17 cellular contexts compared by ENCODE assay signal in genomic region chr5:171615201-171616001, GRCh38.
DNase-seq lines count a peak whose midpoint lies in the region; ATAC-seq and TF ChIP-seq lines count a peak whose summit lies in the region.
"Had no signal": no experiment of that assay in that cellular context is flagged by ENCODE, and none has a peak within 500 bp of the region (broad histone marks: within the 10 kb centered on the region; RNA-seq: fewer than 3 reads in every experiment).

No MANE protein-coding gene starts in this region.

- no peaks in the 10 kb centered on the region for H3K36me3 Mint-ChIP-seq in endodermal cell (ENCODE audit: low read depth)
- H3K36me3 Mint-ChIP-seq: naive thymus-derived CD4-positive, alpha-beta T cell had no signal

- 65 to 76% methylated on average over 5 to 21 of the region's 21 CpGs for WGBS in endodermal cell (ENCODE audit: insufficient coverage in 1 of 2, insufficient read length in 1 of 2), 2 experiments

- ATAC-seq in Right ventricle myocardium superior (ENCODE audit: poor library complexity): peak; percentile 85
- ATAC-seq: effector memory CD8-positive, alpha-beta T cell; naive thymus-derived CD4-positive, alpha-beta T cell had no signal

- H3K4me1 ChIP-seq in right atrium auricular region: no peaks in the 10 kb centered on the region
- H3K4me1 ChIP-seq in endodermal cell (ENCODE audit: control insufficient read depth, insufficient read depth, low read length): no peaks in the 10 kb centered on the region
- H3K4me1 ChIP-seq: uterus had no signal

- H3K4me1 Mint-ChIP-seq in endodermal cell: peaks cover 18% of the 10 kb centered on the region
- H3K4me1 Mint-ChIP-seq: naive thymus-derived CD4-positive, alpha-beta T cell had no signal

- peaks cover 20% of the 10 kb centered on the region for H3K27me3 Mint-ChIP-seq in endodermal cell (ENCODE audit: insufficient read depth)

- H3K4me3 ChIP-seq in right atrium auricular region (no peak overlapping the region), endodermal cell (ENCODE audit: low read length) (no peak overlapping the region)
- H3K4me3 ChIP-seq: uterus had no signal

- no peak overlapping the region for H3K4me3 Mint-ChIP-seq in endodermal cell
- H3K4me3 Mint-ChIP-seq: effector memory CD8-positive, alpha-beta T cell; naive thymus-derived CD4-positive, alpha-beta T cell had no signal

- no peak overlapping the region for H3K27ac ChIP-seq in right atrium auricular region
- no peak overlapping the region for H3K27ac ChIP-seq in endodermal cell (ENCODE audit: low read depth, low read length)
- H3K27ac ChIP-seq: uterus had no signal

- TF ChIP-seq CTCF in right atrium auricular region (IDR thresholded peaks at IDR 0.05) (no peak), endodermal cell (conservative IDR thresholded peaks at IDR 0.05) (no peak)

- H3K9ac ChIP-seq in endodermal cell (ENCODE audit: extremely low read depth, low read length, poor library complexity, severe bottlenecking): no peak overlapping the region

- H3K27me3 ChIP-seq in right atrium auricular region (no peaks in the 10 kb centered on the region), endodermal cell (ENCODE audit: control insufficient read depth, insufficient read depth, low read length, poor library complexity, severe bottlenecking) (no peaks in the 10 kb centered on the region)
- H3K27me3 ChIP-seq: uterus had no signal

- DNase-seq in Right ventricle myocardium superior: peak; percentile 59
- DNase-seq in right atrium auricular region (ENCODE audit: low spot score): no peak
- peak; percentile 81 for DNase-seq in endodermal cell
- DNase-seq in left kidney (ENCODE audit: low read depth, low spot score): peak; percentile 87
- no peak for DNase-seq in SIG-M5 (lab: John Stamatoyannopoulos, UW)
- no peak for DNase-seq in stimulated activated CD4-positive, alpha-beta T cell treated with anti-CD3 and anti-CD28 coated beads, Interleukin-15, amount 100 ng/mL, for 24 hours
- no peak for DNase-seq in foreskin melanocyte
- no peak for DNase-seq in activated CD8-positive, alpha-beta memory T cell treated with anti-CD3 and anti-CD28 coated beads, Interleukin-2, amount 50 U/mL, for 4 hours
- DNase-seq: ACHN; activated T-cell treated with anti-CD3 and anti-CD28 coated beads for 4 hours; amygdala; effector memory CD8-positive, alpha-beta T cell; hypothalamus; naive thymus-derived CD4-positive, alpha-beta T cell; NCI-H2227 treated with DMSO at 0.1 percent for 48 hours; SHP77 treated with DMSO at 0.1 percent for 48 hours; uterus had no signal

- no peaks in the 10 kb centered on the region for H3K9me3 Mint-ChIP-seq in endodermal cell
- H3K9me3 Mint-ChIP-seq: effector memory CD8-positive, alpha-beta T cell; naive thymus-derived CD4-positive, alpha-beta T cell had no signal

- intact Hi-C loops in Right ventricle myocardium superior (cut with DNase I): no loop called here

- no peak overlapping the region for H3K27ac Mint-ChIP-seq in endodermal cell
- H3K27ac Mint-ChIP-seq: effector memory CD8-positive, alpha-beta T cell; naive thymus-derived CD4-positive, alpha-beta T cell had no signal

- H3K36me3 ChIP-seq in right atrium auricular region (no peaks in the 10 kb centered on the region), endodermal cell (ENCODE audit: control insufficient read depth, insufficient read depth, low read length) (no peaks in the 10 kb centered on the region)
- H3K36me3 ChIP-seq: uterus had no signal

- H3K9me3 ChIP-seq in right atrium auricular region (no peaks in the 10 kb centered on the region), endodermal cell (ENCODE audit: control insufficient read depth, low read length) (no peaks in the 10 kb centered on the region)
- H3K9me3 ChIP-seq: uterus had no signal

Comparison
In these comparisons a context has a peak if more than half of its experiments do, and no peak if none do; other contexts are left out.
1. DNase-seq: peak in Right ventricle myocardium superior (single experiment), endodermal cell (single experiment) and left kidney (single experiment); none in right atrium auricular region (single experiment), SIG-M5 (single experiment), stimulated activated CD4-positive, alpha-beta T cell treated with anti-CD3 and anti-CD28 coated beads, Interleukin-15, amount 100 ng/mL, for 24 hours (single experiment), foreskin melanocyte (single experiment) and activated CD8-positive, alpha-beta memory T cell treated with anti-CD3 and anti-CD28 coated beads, Interleukin-2, amount 50 U/mL, for 4 hours (single experiment).